ENCODE assay signal across 8 cellular contexts in genomic region chr3:94862703-94863102, GRCh38.
A peak's percentile ranks its signal among the peaks of the same experiment; 100 is the strongest.
DNase-seq lines count a peak whose midpoint lies in the region; ATAC-seq and TF ChIP-seq lines count a peak whose summit lies in the region.

No MANE protein-coding gene starts in this region.

- intact Hi-C loops in upper lobe of right lung (cut with DNase I) = no loop called here

- H3K9ac ChIP-seq in endodermal cell (ENCODE audit: extremely low read depth, low read length, poor library complexity, severe bottlenecking) = no peak overlapping the region

- H3K36me3 Mint-ChIP-seq in endodermal cell (ENCODE audit: low read depth) = peaks cover 15% of the 10 kb centered on the region

- H3K4me3 ChIP-seq in endodermal cell (ENCODE audit: low read length) (no peak overlapping the region), upper lobe of right lung (no peak overlapping the region)

- no peak overlapping the region for H3K27ac Mint-ChIP-seq in endodermal cell

- H3K36me3 ChIP-seq in endodermal cell (ENCODE audit: control insufficient read depth, insufficient read depth, low read length) = no peaks in the 10 kb centered on the region
- no peaks in the 10 kb centered on the region for H3K36me3 ChIP-seq in upper lobe of right lung

- peak; percentile 62 for ATAC-seq in upper lobe of right lung
- ATAC-seq in HG03521 (IDR thresholded peaks at IDR 0.05; ENCODE audit: unreplicated experiment) = no peak
- ATAC-seq in GM21723 (IDR thresholded peaks at IDR 0.05; ENCODE audit: unreplicated experiment) = no peak

- H3K9me3 ChIP-seq in endodermal cell (ENCODE audit: control insufficient read depth, low read length) (peaks cover 67% of the 10 kb centered on the region), upper lobe of right lung (peaks cover 4% of the 10 kb centered on the region)

- H3K9me3 Mint-ChIP-seq in endodermal cell = peaks cover 71% of the 10 kb centered on the region

- peak; percentile 1 for DNase-seq in COLO668 (lab: John Stamatoyannopoulos, UW; ENCODE audit: unreplicated experiment)
- DNase-seq in H4 (ENCODE audit: low spot score) = peak; percentile 71
- peak; percentile 65 for DNase-seq in NCI-H2171 treated with DMSO at 0.1 percent for 48 hours (lab: John Stamatoyannopoulos, UW)
- DNase-seq in endodermal cell = peak; percentile 61
- DNase-seq in upper lobe of right lung = no peak
- no peak for DNase-seq in NCI-H2029 (lab: John Stamatoyannopoulos, UW)

- no peak overlapping the region for H3K27ac ChIP-seq in endodermal cell (ENCODE audit: low read depth, low read length)
- no peak overlapping the region for H3K27ac ChIP-seq in upper lobe of right lung

- H3K27me3 Mint-ChIP-seq in endodermal cell (ENCODE audit: insufficient read depth) = no peaks in the 10 kb centered on the region

- H3K4me1 ChIP-seq in endodermal cell (ENCODE audit: control insufficient read depth, insufficient read depth, low read length) = no peaks in the 10 kb centered on the region
- H3K4me1 ChIP-seq in upper lobe of right lung = no peaks in the 10 kb centered on the region

- TF ChIP-seq CTCF in endodermal cell (conservative IDR thresholded peaks at IDR 0.05) (peak; percentile 74), upper lobe of right lung (IDR thresholded peaks at IDR 0.05) (peak; percentile 53)

- H3K4me3 Mint-ChIP-seq in endodermal cell = no peak overlapping the region

- 91% methylated on average over 3 of the region's 3 CpGs; no CpG with 5 or more reads in 1 of the 2 experiments for WGBS in endodermal cell (ENCODE audit: insufficient coverage in 1 of 2, insufficient read length in 1 of 2), 2 experiments

- no peaks in the 10 kb centered on the region for H3K27me3 ChIP-seq in endodermal cell (ENCODE audit: control insufficient read depth, insufficient read depth, low read length, poor library complexity, severe bottlenecking)
- H3K27me3 ChIP-seq in upper lobe of right lung = no peaks in the 10 kb centered on the region

- H3K4me1 Mint-ChIP-seq in endodermal cell = no peaks in the 10 kb centered on the region

Comparison
In these comparisons a context has a peak if more than half of its experiments do, and no peak if none do; other contexts are left out.
1. DNase-seq: peak in COLO668 (single experiment), H4 (single experiment), NCI-H2171 treated with DMSO at 0.1 percent for 48 hours (single experiment) and endodermal cell (single experiment); none in upper lobe of right lung (single experiment) and NCI-H2029 (single experiment).